In the genomic region with DNA sequence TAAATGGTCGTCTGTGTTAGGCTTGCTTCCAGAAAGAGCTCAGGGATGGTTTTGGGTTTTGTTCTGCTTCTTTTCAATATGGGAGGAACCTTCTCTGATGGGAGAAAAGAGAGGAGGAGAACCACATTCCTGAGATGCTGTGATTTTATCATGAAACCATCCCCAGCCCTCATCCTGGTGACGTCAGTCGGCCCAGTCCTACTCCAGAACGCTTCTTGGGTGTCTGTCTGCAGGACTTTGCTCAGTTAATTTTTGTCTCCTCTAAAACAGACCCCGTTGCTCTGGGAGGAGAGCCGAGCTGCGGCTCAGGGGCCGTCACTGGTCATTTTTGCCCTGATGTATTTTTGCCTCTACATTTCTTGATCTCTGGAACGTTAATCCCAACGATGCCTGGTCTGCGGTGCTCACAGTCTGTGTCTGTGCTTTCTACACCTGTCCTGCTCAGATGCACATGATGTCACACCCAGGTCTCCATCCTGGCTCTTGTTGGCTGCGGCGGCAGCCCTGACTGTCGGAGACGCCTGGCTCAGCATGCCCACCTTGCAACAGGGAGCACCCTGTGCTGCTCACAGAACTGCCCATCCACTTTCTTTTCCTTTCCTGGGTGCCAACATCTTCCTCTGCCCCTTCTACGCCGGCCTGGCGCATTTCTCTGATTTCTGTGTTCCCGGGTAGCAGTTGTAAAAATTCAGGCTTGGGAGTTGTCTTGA, we compare ENCODE assay signal across 11 cellular contexts.
DNase-seq lines count a peak whose midpoint lies in the region; ATAC-seq and TF ChIP-seq lines count a peak whose summit lies in the region.
"Had no signal": no experiment of that assay in that cellular context is flagged by ENCODE, and none has a peak within 500 bp of the region (broad histone marks: within the 10 kb centered on the region; RNA-seq: fewer than 3 reads in every experiment).

No MANE protein-coding gene starts in this region.

- H3K9me2 ChIP-seq in SK-N-SH (no peaks in the 10 kb centered on the region), MM.1S (replicated peaks; ENCODE audit: insufficient read depth, low read length) (no peaks in the 10 kb centered on the region)

- peaks cover 30% of the 10 kb centered on the region for H3F3A ChIP-seq in SK-N-SH (replicated peaks; ENCODE audit: insufficient read depth)
- H3F3A ChIP-seq in MM.1S (ENCODE audit: insufficient read depth, low read length) = no peaks in the 10 kb centered on the region

- POLR2A ChIA-PET in SK-N-SH (lab: Yijun Ruan, JAX) = no interaction called here

- H3K4me3 ChIP-seq in DND-41 (ENCODE audit: low read depth in 1 of 2, low read length in 2 of 2) (no peak overlapping the region), SK-N-SH (ENCODE audit: low read depth in 2 of 2, low read length in 1 of 2) (peak overlapping the region in 1 of 2 experiments; percentile 14; a peak in 1 of 4 replicates), left ventricle myocardium inferior (no peak overlapping the region), rectal smooth muscle tissue (ENCODE audit: low read length) (no peak overlapping the region), MM.1S (ENCODE audit: low read length) (no peak overlapping the region)
- H3K4me3 ChIP-seq: skin epidermis had no signal

- H3K9me3 ChIP-seq in DND-41 (ENCODE audit: insufficient read depth, low read length, severe bottlenecking) = no peaks in the 10 kb centered on the region
- H3K9me3 ChIP-seq in SK-N-SH = no peaks in the 10 kb centered on the region
- H3K9me3 ChIP-seq in left ventricle myocardium inferior (replicated peaks) = no peaks in the 10 kb centered on the region
- H3K9me3 ChIP-seq in MM.1S (replicated peaks; ENCODE audit: insufficient read depth, low read length) = no peaks in the 10 kb centered on the region

- H4K20me1 ChIP-seq in DND-41 (ENCODE audit: insufficient read depth, low read length) (peaks cover 52% of the 10 kb centered on the region), SK-N-SH (ENCODE audit: insufficient read depth) (no peaks in the 10 kb centered on the region), MM.1S (ENCODE audit: insufficient read depth, low read length) (no peaks in the 10 kb centered on the region)

- H3K79me2 ChIP-seq in DND-41 (ENCODE audit: insufficient read depth, low read length) (peaks cover 92% of the 10 kb centered on the region), SK-N-SH (ENCODE audit: insufficient read depth) (peaks cover 85% of the 10 kb centered on the region), MM.1S (ENCODE audit: low read length) (peaks cover 69% of the 10 kb centered on the region)

- TF ChIP-seq RAD21 in SK-N-SH (IDR thresholded peaks at IDR 0.05; ENCODE audit: low read length) = no peak

- H3K27ac ChIP-seq in DND-41 (ENCODE audit: low read length) (0 out of 2 replicates have a peak overlapping the region, but pooled peaks have one; percentile 12), SK-N-SH (ENCODE audit: low read depth in 2 of 2, low read length in 1 of 2) (peak overlapping the region in 1 of 2 experiments; percentile 94; a peak in 2 of 4 replicates), left ventricle myocardium inferior (replicated peaks) (peak overlapping the region; percentile 68), rectal smooth muscle tissue (ENCODE audit: low read depth, low read length) (peak overlapping the region; percentile 79), MM.1S (ENCODE audit: low read length) (no peak overlapping the region)
- H3K27ac ChIP-seq: skin epidermis had no signal

- TF ChIP-seq CTCF in DND-41 (IDR thresholded peaks at IDR 0.05; ENCODE audit: borderline replicate concordance, extremely low read depth, low read length, poor library complexity, severe bottlenecking) = no peak
- no peak for TF ChIP-seq CTCF in SK-N-SH (IDR thresholded peaks at IDR 0.05)
- TF ChIP-seq CTCF in left ventricle myocardium inferior (IDR thresholded peaks at IDR 0.05; ENCODE audit: borderline replicate concordance) = no peak
- TF ChIP-seq CTCF in MM.1S (IDR thresholded peaks at IDR 0.05; ENCODE audit: low read length) = no peak

- intact Hi-C loops in left ventricle myocardium inferior (cut with micrococcal nuclease) = no loop called here

- ATAC-seq in DND-41 (ENCODE audit: insufficient read depth, low read depth) = no peak
- ATAC-seq in HG03280 (IDR thresholded peaks at IDR 0.05; ENCODE audit: unreplicated experiment) = no peak

- H3K4me2 ChIP-seq in DND-41 (ENCODE audit: insufficient read depth, low read length) (no peak overlapping the region), SK-N-SH (peak overlapping the region; percentile 69), MM.1S (ENCODE audit: low read depth, low read length) (no peak overlapping the region)

- H3K27me3 ChIP-seq in DND-41 (ENCODE audit: insufficient read depth, low read length, poor library complexity) = no peaks in the 10 kb centered on the region
- no peaks in the 10 kb centered on the region for H3K27me3 ChIP-seq in SK-N-SH (ENCODE audit: insufficient read depth)
- no peaks in the 10 kb centered on the region for H3K27me3 ChIP-seq in left ventricle myocardium inferior (ENCODE audit: low read depth)
- H3K27me3 ChIP-seq in rectal smooth muscle tissue (ENCODE audit: control insufficient read depth, insufficient read depth, low read length) = no peaks in the 10 kb centered on the region
- H3K27me3 ChIP-seq in MM.1S (replicated peaks; ENCODE audit: insufficient read depth, low read length) = no peaks in the 10 kb centered on the region

- H3K4me1 ChIP-seq in DND-41 (ENCODE audit: insufficient read depth, low read length) = no peaks in the 10 kb centered on the region
- peaks cover 9 to 27% of the 10 kb centered on the region in 2 experiments; a peak in 3 of 4 replicates for H3K4me1 ChIP-seq in SK-N-SH (ENCODE audit: control insufficient read depth in 1 of 2, insufficient read depth in 2 of 2, low read depth in 1 of 2, low read length in 1 of 2)
- peaks cover 49% of the 10 kb centered on the region for H3K4me1 ChIP-seq in left ventricle myocardium inferior
- H3K4me1 ChIP-seq in rectal smooth muscle tissue (ENCODE audit: control insufficient read depth, insufficient read depth, low read length) = peaks cover 16% of the 10 kb centered on the region
- no peaks in the 10 kb centered on the region for H3K4me1 ChIP-seq in MM.1S (ENCODE audit: low read length)

- no peak overlapping the region for H3K9ac ChIP-seq in DND-41 (ENCODE audit: low read depth, low read length)
- H3K9ac ChIP-seq in SK-N-SH = peak overlapping the region; percentile 71
- no peak overlapping the region for H3K9ac ChIP-seq in rectal smooth muscle tissue (ENCODE audit: low read length)
- H3K9ac ChIP-seq in MM.1S (ENCODE audit: low read length) = no peak overlapping the region

- CTCF ChIA-PET in SK-N-SH (lab: Yijun Ruan, JAX) = no interaction called here

- H2AFZ ChIP-seq in DND-41 (ENCODE audit: low read depth, low read length) (no peak overlapping the region), SK-N-SH (ENCODE audit: low read depth) (no peak overlapping the region), MM.1S (ENCODE audit: low read length) (no peak overlapping the region)

- DNase-seq in DND-41 (no peak), SK-N-SH (no peak), left ventricle myocardium inferior (no peak), ureter (ENCODE audit: low spot score) (no peak), OCI-M2 (lab: John Stamatoyannopoulos, UW; ENCODE audit: unreplicated experiment) (no peak), MM.1S (no peak)
- DNase-seq: NCI-H1105 treated with DMSO at 0.1 percent for 48 hours, NCI-H748 treated with DMSO at 0.1 percent for 48 hours had no signal

- peaks cover 47% of the 10 kb centered on the region for H3K36me3 ChIP-seq in DND-41 (ENCODE audit: insufficient read depth, low read length)
- H3K36me3 ChIP-seq in SK-N-SH (replicated peaks in 1 of 2; ENCODE audit: control insufficient read depth in 1 of 2, insufficient read depth in 2 of 2, low read length in 1 of 2) = peaks cover 3 to 8% of the 10 kb centered on the region in 2 experiments
- peaks cover 5% of the 10 kb centered on the region for H3K36me3 ChIP-seq in left ventricle myocardium inferior
- H3K36me3 ChIP-seq in rectal smooth muscle tissue (ENCODE audit: control insufficient read depth, insufficient read depth, low read length) = no peaks in the 10 kb centered on the region
- no peaks in the 10 kb centered on the region for H3K36me3 ChIP-seq in MM.1S (replicated peaks; ENCODE audit: insufficient read depth, low read length)

- 83% methylated on average over 19 of the region's 19 CpGs for WGBS in SK-N-SH (ENCODE audit: low lambda C conversion rate)

- 0 out of 4 replicates have a peak, but pooled peaks of 1 of the 2 experiments have one; percentile 21 for TF ChIP-seq EP300 in SK-N-SH (IDR thresholded peaks at IDR 0.05; ENCODE audit: borderline replicate concordance in 1 of 2, low read depth in 1 of 2, low read length in 1 of 2)

TF ChIP-seq in SK-N-SH, 30 proteins besides CTCF, POLR2A, EP300 and RAD21 (continues in another document):
- TF ChIP-seq FOXM1 (IDR thresholded peaks at IDR 0.05; ENCODE audit: low read depth) (no peak), TAF1 (IDR thresholded peaks at IDR 0.05; ENCODE audit: borderline replicate concordance, low read depth, low read length) (no peak), YY1 (IDR thresholded peaks at IDR 0.05; ENCODE audit: low read depth) (no peak), SMC3 (IDR thresholded peaks at IDR 0.05; ENCODE audit: low read depth, low read length) (no peak), NRF1 (IDR thresholded peaks at IDR 0.05; ENCODE audit: low read depth, low read length) (no peak)
- TF ChIP-seq, protein P1, sequence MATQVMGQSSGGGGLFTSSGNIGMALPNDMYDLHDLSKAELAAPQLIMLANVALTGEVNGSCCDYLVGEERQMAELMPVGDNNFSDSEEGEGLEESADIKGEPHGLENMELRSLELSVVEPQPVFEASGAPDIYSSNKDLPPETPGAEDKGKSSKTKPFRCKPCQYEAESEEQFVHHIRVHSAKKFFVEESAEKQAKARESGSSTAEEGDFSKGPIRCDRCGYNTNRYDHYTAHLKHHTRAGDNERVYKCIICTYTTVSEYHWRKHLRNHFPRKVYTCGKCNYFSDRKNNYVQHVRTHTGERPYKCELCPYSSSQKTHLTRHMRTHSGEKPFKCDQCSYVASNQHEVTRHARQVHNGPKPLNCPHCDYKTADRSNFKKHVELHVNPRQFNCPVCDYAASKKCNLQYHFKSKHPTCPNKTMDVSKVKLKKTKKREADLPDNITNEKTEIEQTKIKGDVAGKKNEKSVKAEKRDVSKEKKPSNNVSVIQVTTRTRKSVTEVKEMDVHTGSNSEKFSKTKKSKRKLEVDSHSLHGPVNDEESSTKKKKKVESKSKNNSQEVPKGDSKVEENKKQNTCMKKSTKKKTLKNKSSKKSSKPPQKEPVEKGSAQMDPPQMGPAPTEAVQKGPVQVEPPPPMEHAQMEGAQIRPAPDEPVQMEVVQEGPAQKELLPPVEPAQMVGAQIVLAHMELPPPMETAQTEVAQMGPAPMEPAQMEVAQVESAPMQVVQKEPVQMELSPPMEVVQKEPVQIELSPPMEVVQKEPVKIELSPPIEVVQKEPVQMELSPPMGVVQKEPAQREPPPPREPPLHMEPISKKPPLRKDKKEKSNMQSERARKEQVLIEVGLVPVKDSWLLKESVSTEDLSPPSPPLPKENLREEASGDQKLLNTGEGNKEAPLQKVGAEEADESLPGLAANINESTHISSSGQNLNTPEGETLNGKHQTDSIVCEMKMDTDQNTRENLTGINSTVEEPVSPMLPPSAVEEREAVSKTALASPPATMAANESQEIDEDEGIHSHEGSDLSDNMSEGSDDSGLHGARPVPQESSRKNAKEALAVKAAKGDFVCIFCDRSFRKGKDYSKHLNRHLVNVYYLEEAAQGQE (IDR thresholded peaks at IDR 0.05; ENCODE audit: low read depth, low read length) = no peak
